ENCODE assay signal across 8 cellular contexts in genomic region chr2:113282747-113283533, GRCh38. TPM values are rescaled to one million over a fixed set of nuclear protein-coding genes. Genes with fewer than 3 reads are reported as not detected.
DNase-seq lines count a peak whose midpoint lies in the region; ATAC-seq and TF ChIP-seq lines count a peak whose summit lies in the region.

No MANE protein-coding gene starts in this region.

- intact Hi-C loops in naive thymus-derived CD4-positive, alpha-beta T cell (cut with micrococcal nuclease): no loop called here

- CTCF ChIA-PET in naive thymus-derived CD4-positive, alpha-beta T cell (lab: Charles Lee): interaction anchor here (1.0 kb wide), 1 partner anchor 12 kb away, joined by 3 read pairs; no protein-coding TSS in a partner anchor

- no peak overlapping the region for H3K27ac ChIP-seq in endodermal cell (ENCODE audit: low read depth, low read length)
- no peak overlapping the region for H3K27ac ChIP-seq in naive thymus-derived CD4-positive, alpha-beta T cell (ENCODE audit: low read depth, low read length)

- H3K4me1 Mint-ChIP-seq in endodermal cell: peaks cover 3% of the 10 kb centered on the region
- H3K4me1 Mint-ChIP-seq in naive thymus-derived CD4-positive, alpha-beta T cell: peaks cover 0 to 3% (median 0%) of the 10 kb centered on the region in 7 donors

- POLR2A ChIA-PET in naive thymus-derived CD4-positive, alpha-beta T cell (lab: Charles Lee): interaction anchor here (0.6 kb wide), 1 partner anchor 38 kb away, joined by 3 read pairs; no protein-coding TSS in a partner anchor

- no peaks in the 10 kb centered on the region for H3K9me3 ChIP-seq in endodermal cell (ENCODE audit: control insufficient read depth, low read length)
- no peaks in the 10 kb centered on the region for H3K9me3 ChIP-seq in naive thymus-derived CD4-positive, alpha-beta T cell (ENCODE audit: control insufficient read depth in 2 of 3, low read length in 3 of 3)

- H3K9me3 Mint-ChIP-seq in endodermal cell: no peaks in the 10 kb centered on the region
- H3K9me3 Mint-ChIP-seq in naive thymus-derived CD4-positive, alpha-beta T cell: no peaks in the 10 kb centered on the region

- H3K27me3 Mint-ChIP-seq in endodermal cell (ENCODE audit: insufficient read depth): peaks cover 88% of the 10 kb centered on the region
- H3K27me3 Mint-ChIP-seq in naive thymus-derived CD4-positive, alpha-beta T cell: peaks cover 0 to 60% (median 6%) of the 10 kb centered on the region in 5 donors

- 50 to 67% methylated on average over 8 to 11 of the region's 12 CpGs for WGBS in endodermal cell (ENCODE audit: insufficient coverage in 1 of 2, insufficient read length in 1 of 2), 2 experiments

- no peak overlapping the region for H3K4me3 ChIP-seq in NB4 (ENCODE audit: low read depth, low read length)
- H3K4me3 ChIP-seq in endodermal cell (ENCODE audit: low read length): no peak overlapping the region
- H3K4me3 ChIP-seq in naive thymus-derived CD4-positive, alpha-beta T cell (ENCODE audit: low read length): no peak overlapping the region

- H3K4me1 ChIP-seq in endodermal cell (ENCODE audit: control insufficient read depth, insufficient read depth, low read length): no peaks in the 10 kb centered on the region
- peaks cover 0 to under 1% of the 10 kb centered on the region in 2 donors for H3K4me1 ChIP-seq in naive thymus-derived CD4-positive, alpha-beta T cell (ENCODE audit: control insufficient read depth in 2 of 2, insufficient read depth in 2 of 2, low read length in 2 of 2)

- ATAC-seq in naive thymus-derived CD4-positive, alpha-beta T cell: peak; percentile 67
- ATAC-seq in GM18502 (IDR thresholded peaks at IDR 0.05; ENCODE audit: poor library complexity, unreplicated experiment) (no peak), HG03442 (IDR thresholded peaks at IDR 0.05; ENCODE audit: unreplicated experiment) (no peak)

- TF ChIP-seq CTCF in NB4 (IDR thresholded peaks at IDR 0.05; ENCODE audit: low read depth, low read length) (peak; percentile 48), endodermal cell (conservative IDR thresholded peaks at IDR 0.05) (peak; percentile 60)

- H3K4me3 Mint-ChIP-seq in endodermal cell: no peak overlapping the region
- no peak overlapping the region for H3K4me3 Mint-ChIP-seq in naive thymus-derived CD4-positive, alpha-beta T cell

- no peaks in the 10 kb centered on the region for H3K36me3 Mint-ChIP-seq in endodermal cell (ENCODE audit: low read depth)
- no peaks in the 10 kb centered on the region for H3K36me3 Mint-ChIP-seq in naive thymus-derived CD4-positive, alpha-beta T cell

- DNase-seq in C1 segment of cervical spinal cord (lab: John Stamatoyannopoulos, UW) (peak in 11 of 14 donors; percentile 12 to 81 (median 61)), NB4 (ENCODE audit: low read depth) (peak; percentile 94), endodermal cell (peak; percentile 77)
- no peak for DNase-seq in naive thymus-derived CD4-positive, alpha-beta T cell
- DNase-seq in stimulated activated CD4-positive, alpha-beta T cell treated with anti-CD3 and anti-CD28 coated beads, Interleukin-1b, Interleukin-23, amount 100 ng/mL, for 48 hours: no peak
- DNase-seq in stimulated activated CD4-positive, alpha-beta T cell treated with anti-CD3 and anti-CD28 coated beads, Interleukin-2, amount 100 ng/mL, for 24 hours: no peak

- no peak overlapping the region for H3K27ac Mint-ChIP-seq in endodermal cell
- no peak overlapping the region for H3K27ac Mint-ChIP-seq in naive thymus-derived CD4-positive, alpha-beta T cell

- H3K27me3 ChIP-seq in endodermal cell (ENCODE audit: control insufficient read depth, insufficient read depth, low read length, poor library complexity, severe bottlenecking): peaks cover 80% of the 10 kb centered on the region
- peaks cover 0 to under 1% of the 10 kb centered on the region in 2 donors for H3K27me3 ChIP-seq in naive thymus-derived CD4-positive, alpha-beta T cell (ENCODE audit: control insufficient read depth in 2 of 2, insufficient read depth in 2 of 2, low read length in 2 of 2)

- TF ChIP-seq POLR2A in NB4 (IDR thresholded peaks at IDR 0.05; ENCODE audit: extremely low read depth, insufficient read length): no peak

- H3K36me3 ChIP-seq in endodermal cell (ENCODE audit: control insufficient read depth, insufficient read depth, low read length): no peaks in the 10 kb centered on the region
- H3K36me3 ChIP-seq in naive thymus-derived CD4-positive, alpha-beta T cell (ENCODE audit: control insufficient read depth in 2 of 3, insufficient read depth in 3 of 3, low read length in 3 of 3): no peaks in the 10 kb centered on the region

- H3K9ac ChIP-seq in endodermal cell (ENCODE audit: extremely low read depth, low read length, poor library complexity, severe bottlenecking): no peak overlapping the region

RNA-seq across cellular contexts. Expression of gene PAX8, which starts 4.2 kb away (rescaled TPM):
- total RNA-seq in endodermal cell: under 1 TPM; 0.09 to 0.11 TPM
- 5.7 TPM for polyA plus RNA-seq in endodermal cell (2013, experiment 1 of 2)
- 6.3 TPM for polyA plus RNA-seq in endodermal cell (2013, experiment 2 of 2)
- total RNA-seq in naive thymus-derived CD4-positive, alpha-beta T cell: 1 to 10 TPM in 3 of 5 experiments, under 1 TPM in 2; 0.37 to 1.5 (median 1.2) TPM
- polyA plus RNA-seq in naive thymus-derived CD4-positive, alpha-beta T cell: 1 to 10 TPM in 1 of 2 donors, under 1 TPM in 1; 0.09 to 1.4 TPM

Comparison
In these comparisons a context has a peak if more than half of its experiments do, and no peak if none do; other contexts are left out.
1. DNase-seq: peak in C1 segment of cervical spinal cord (11 of 14), NB4 (single experiment) and endodermal cell (single experiment); none in naive thymus-derived CD4-positive, alpha-beta T cell (0 of 9), stimulated activated CD4-positive, alpha-beta T cell treated with anti-CD3 and anti-CD28 coated beads, Interleukin-1b, Interleukin-23, amount 100 ng/mL, for 48 hours (single experiment) and stimulated activated CD4-positive, alpha-beta T cell treated with anti-CD3 and anti-CD28 coated beads, Interleukin-2, amount 100 ng/mL, for 24 hours (0 of 2).